In the genomic region with DNA sequence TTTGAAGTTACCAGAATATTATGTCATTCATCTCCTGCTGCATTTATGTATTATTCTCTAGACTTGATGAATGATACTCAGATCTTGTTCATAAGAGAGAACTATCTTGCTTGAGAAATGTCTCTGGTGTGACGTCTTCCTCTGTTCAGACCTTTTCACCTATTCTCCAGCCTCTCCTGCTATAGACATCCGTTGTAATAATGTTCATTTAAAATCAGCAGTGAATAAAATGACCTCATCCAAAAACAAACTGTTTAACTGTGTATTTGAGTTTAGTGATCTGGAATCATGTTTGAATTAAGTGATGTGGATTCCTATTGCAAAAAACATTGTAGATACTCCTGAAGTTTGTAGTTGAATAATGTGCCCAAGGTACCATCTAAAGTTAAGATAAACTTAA, we compare ENCODE assay signal across 19 cellular contexts.
DNase-seq lines count a peak whose midpoint lies in the region; ATAC-seq, FAIRE-seq and TF ChIP-seq lines count a peak whose summit lies in the region.
"Had no signal": no experiment of that assay in that cellular context is flagged by ENCODE, and none has a peak within 500 bp of the region (broad histone marks: within the 10 kb centered on the region; RNA-seq: fewer than 3 reads in every experiment).

No MANE protein-coding gene starts in this region.

- TF ChIP-seq POLR2A in H54 (IDR thresholded peaks at IDR 0.05; ENCODE audit: low read depth, low read length): no peak
- no peak for TF ChIP-seq POLR2A in HepG2 (IDR thresholded peaks at IDR 0.05; ENCODE audit: insufficient read depth in 1 of 2, low read depth in 2 of 2, low read length in 2 of 2)

- whole genome bisulfite sequencing in HepG2 (ENCODE audit: low lambda C conversion rate): 95% methylated on average over 2 of the region's 2 CpGs

- peak; percentile 27 for FAIRE-seq in H54 (lab: Jason Lieb, UNC)
- no peak for FAIRE-seq in HepG2 (lab: Jason Lieb, UNC)

- H3K9ac ChIP-seq in SK-N-MC (ENCODE audit: insufficient read length) (no peak overlapping the region), HepG2 (ENCODE audit: insufficient read depth, low read depth, low read length) (no peak overlapping the region)

- no peaks in the 10 kb centered on the region; the same call in 1 of the 2 replicates for H3K36me3 ChIP-seq in SK-N-MC (ENCODE audit: insufficient read depth, low read length)
- H3K36me3 ChIP-seq in HepG2 (replicated peaks in 1 of 2; ENCODE audit: control insufficient read depth in 1 of 2, insufficient read depth in 2 of 2, low read length in 2 of 2): no peaks in the 10 kb centered on the region
- H3K36me3 ChIP-seq: HAP-1 had no signal

- no peaks in the 10 kb centered on the region for H3K9me3 Mint-ChIP-seq in stimulated activated memory B cell treated with anti-CD40 and anti-IgM and Interleukin-4, amounts not matched to agents 10 μg/mL and 1 μg/mL and 100 μg/mL, for 72 hours

- H3K4me3 Mint-ChIP-seq in stimulated activated memory B cell treated with anti-CD40 and anti-IgM and Interleukin-4, amounts not matched to agents 10 μg/mL and 1 μg/mL and 100 μg/mL, for 72 hours: no peak overlapping the region
- H3K4me3 Mint-ChIP-seq: CD14-positive monocyte had no signal

- no peak overlapping the region for H3K4me2 ChIP-seq in HepG2 (ENCODE audit: low read depth, low read length)

- H3K4me1 ChIP-seq in HepG2 (ENCODE audit: insufficient read depth, low read length): peaks cover 39% of the 10 kb centered on the region
- H3K4me1 ChIP-seq: HAP-1 had no signal

- TF ChIP-seq RAD21 in HepG2 (CRISPR knock-in tag; IDR thresholded peaks at IDR 0.05): no peak

- H3K27ac Mint-ChIP-seq in stimulated activated memory B cell treated with anti-CD40 and anti-IgM and Interleukin-4, amounts not matched to agents 10 μg/mL and 1 μg/mL and 100 μg/mL, for 72 hours: peak overlapping the region; percentile 28

- peak overlapping the region; percentile 49 for H3K27ac ChIP-seq in SK-N-MC
- no peak overlapping the region for H3K27ac ChIP-seq in HepG2 (ENCODE audit: extremely low read length, insufficient read depth, low read length)

- no peak overlapping the region for H2AFZ ChIP-seq in HepG2 (ENCODE audit: low read length)

- H3K9me3 ChIP-seq in SK-N-MC (ENCODE audit: low read depth, low read length) (no peaks in the 10 kb centered on the region), HepG2 (ENCODE audit: low read length) (no peaks in the 10 kb centered on the region)
- H3K9me3 ChIP-seq: HAP-1 had no signal

- no peak for ATAC-seq in HepG2
- ATAC-seq in stimulated activated memory B cell treated with anti-CD40 and anti-IgM and Interleukin-4, amounts not matched to agents 10 μg/mL and 1 μg/mL and 100 μg/mL, for 72 hours: no peak
- ATAC-seq: SK-N-SH treated with all-trans-retinoic acid at 6 μM for 48 hours had no signal

- POLR2A ChIA-PET in HepG2 (lab: Yijun Ruan, JAX): no interaction called here

- H3K4me1 Mint-ChIP-seq in stimulated activated memory B cell treated with anti-CD40 and anti-IgM and Interleukin-4, amounts not matched to agents 10 μg/mL and 1 μg/mL and 100 μg/mL, for 72 hours: peaks cover 63% of the 10 kb centered on the region

- BruUV-seq in HepG2 (replicated peaks; lab: Mats Ljungman, UMichigan): no TSS peak

- no peaks in the 10 kb centered on the region for H4K20me1 ChIP-seq in HepG2 (ENCODE audit: insufficient read depth, low read length)

- CTCF ChIA-PET in HepG2 (lab: Yijun Ruan, JAX; ENCODE audit: low intra/inter-chr PET ratio, low total read pairs): no interaction called here

- H3K27me3 ChIP-seq in HepG2 (ENCODE audit: control insufficient read depth in 1 of 2, insufficient read depth in 2 of 2, low read length in 2 of 2): no peaks in the 10 kb centered on the region; a peak in 1 of 5 replicates

- TF ChIP-seq EP300 in HepG2 (IDR thresholded peaks at IDR 0.05; ENCODE audit: low read depth in 2 of 2, low read length in 2 of 2) (no peak), HepG2 (CRISPR knock-in tag; IDR thresholded peaks at IDR 0.05; ENCODE audit: borderline replicate concordance) (no peak)

- intact Hi-C loops in HepG2 (cut with micrococcal nuclease; ENCODE audit: unreplicated experiment): no loop called here

- peaks cover 6% of the 10 kb centered on the region for H3K36me3 Mint-ChIP-seq in stimulated activated memory B cell treated with anti-CD40 and anti-IgM and Interleukin-4, amounts not matched to agents 10 μg/mL and 1 μg/mL and 100 μg/mL, for 72 hours

- H3K79me2 ChIP-seq in HepG2 (ENCODE audit: insufficient read depth, low read length): peaks cover 14% of the 10 kb centered on the region

- H3K4me3 ChIP-seq in SK-N-MC (no peak overlapping the region), HepG2 (replicated peaks in 1 of 3; ENCODE audit: insufficient read depth in 1 of 3, low read depth in 2 of 3, low read length in 3 of 3) (no peak overlapping the region)
- H3K4me3 ChIP-seq: HAP-1 had no signal

- no peak for DNase-seq in H54 (ENCODE audit: insufficient read length, low spot score)
- no peak for DNase-seq in SK-N-MC (ENCODE audit: low read depth, low spot score)
- no peak for DNase-seq in HepG2 (ENCODE audit: low spot score)
- no peak for DNase-seq in central memory CD4-positive, alpha-beta T cell
- DNase-seq in AG08395 (ENCODE audit: low spot score): no peak
- no peak for DNase-seq in stimulated activated CD4-positive, alpha-beta T cell treated with anti-CD3 and anti-CD28 coated beads, Interleukin-15, amount 100 ng/mL, for 24 hours
- DNase-seq: ACHN, AML-193, DMS79 treated with DMSO at 0.1 percent for 48 hours, KBM-7, NCI-H187, NCI-H2227 treated with DMSO at 0.1 percent for 48 hours, NCI-H510A treated with DMSO at 0.1 percent for 48 hours, NCI-H774, SHP77 had no signal

- in situ Hi-C loops in HepG2 (cut with HindIII; ENCODE audit: extremely low pct_ligation_motif_present, low pct_unique_long_range_greater_than_20kb): no loop called here

- no peaks in the 10 kb centered on the region for H3K27me3 Mint-ChIP-seq in stimulated activated memory B cell treated with anti-CD40 and anti-IgM and Interleukin-4, amounts not matched to agents 10 μg/mL and 1 μg/mL and 100 μg/mL, for 72 hours

- no peak for TF ChIP-seq CTCF in HepG2 (CRISPR knock-in tag; IDR thresholded peaks at IDR 0.05)

TF ChIP-seq in HepG2, 621 proteins besides CTCF, POLR2A, EP300 and RAD21:
- 0 out of 2 replicates have a peak, but pooled peaks have one; percentile 13 for TF ChIP-seq ATF7 (IDR thresholded peaks at IDR 0.05)
- no peak for TF ChIP-seq ATF7 (CRISPR knock-in tag; IDR thresholded peaks at IDR 0.05)
- TF ChIP-seq HOMEZ (CRISPR knock-in tag; IDR thresholded peaks at IDR 0.05; ENCODE audit: low read depth): no peak
- no peak for TF ChIP-seq ZNF672 (CRISPR knock-in tag; IDR thresholded peaks at IDR 0.05)
